In the genomic region with DNA sequence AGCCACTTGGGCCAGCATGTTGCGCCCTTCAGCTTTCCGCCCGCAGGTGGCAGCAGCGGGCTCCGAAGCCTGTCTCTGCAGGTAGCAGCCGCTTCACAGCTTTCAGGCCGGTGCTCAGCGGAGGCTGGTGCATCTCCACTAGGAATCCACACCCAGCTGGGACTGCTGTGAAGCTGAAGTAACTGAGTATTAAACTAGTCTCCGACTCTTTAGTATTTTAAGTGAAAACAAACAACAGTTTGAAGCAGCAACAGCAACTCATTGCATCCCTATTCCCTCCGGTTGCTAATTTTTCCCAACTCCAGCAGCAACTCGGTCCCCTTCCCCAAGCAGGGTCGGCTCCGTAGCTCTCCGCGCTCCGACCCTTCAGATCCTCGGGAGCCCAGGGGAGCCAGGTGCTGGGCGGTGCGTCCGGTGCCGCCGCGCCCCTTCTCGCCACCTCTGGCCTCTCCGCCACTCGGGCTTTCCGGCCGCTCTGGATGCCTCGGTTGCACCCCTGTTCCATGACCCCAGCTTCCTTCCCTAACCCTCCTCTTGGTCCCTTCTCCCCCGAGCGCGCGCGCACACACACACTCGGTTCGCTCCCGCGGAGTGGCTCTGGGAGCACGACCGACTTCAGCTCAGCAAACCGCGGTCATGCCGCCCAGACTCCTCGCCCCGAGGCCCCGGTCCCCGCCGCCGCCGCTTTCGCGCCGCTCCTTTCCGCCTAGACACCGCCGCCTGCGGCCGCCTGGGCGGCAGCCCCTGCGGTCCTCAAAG, we compare ENCODE assay signal across 8 cellular contexts. TPM values are rescaled to one million over a fixed set of nuclear protein-coding genes. Genes with fewer than 3 reads are reported as not detected.
DNase-seq lines count a peak whose midpoint lies in the region; ATAC-seq and TF ChIP-seq lines count a peak whose summit lies in the region.

No MANE protein-coding gene starts in this region.

- H3K4me1 ChIP-seq in neutrophil (ENCODE audit: control insufficient read depth in 1 of 2, insufficient read depth in 1 of 2, low read depth in 1 of 2, low read length in 1 of 2) (peaks cover 12 to 16% of the 10 kb centered on the region in 2 experiments), thoracic aorta (ENCODE audit: control insufficient read depth in 1 of 2, low read depth in 2 of 2) (peaks cover 0 to 13% of the 10 kb centered on the region in 2 donors)

- no peaks in the 10 kb centered on the region for H3K9me3 ChIP-seq in neutrophil
- no peaks in the 10 kb centered on the region for H3K9me3 ChIP-seq in thoracic aorta

- no peaks in the 10 kb centered on the region for H3K9me3 Mint-ChIP-seq in activated naive CD4-positive, alpha-beta T cell treated with anti-CD3 and anti-CD28 coated beads, Interleukin-2, amount 50 U/mL, for 24 hours

- peak overlapping the region; percentile 71 for H3K4me3 Mint-ChIP-seq in activated naive CD4-positive, alpha-beta T cell treated with anti-CD3 and anti-CD28 coated beads, Interleukin-2, amount 50 U/mL, for 24 hours

- H3K4me1 Mint-ChIP-seq in activated naive CD4-positive, alpha-beta T cell treated with anti-CD3 and anti-CD28 coated beads, Interleukin-2, amount 50 U/mL, for 24 hours = peaks cover 9% of the 10 kb centered on the region

- POLR2A ChIA-PET in RWPE1 (lab: Yijun Ruan, JAX; ENCODE audit: low non-redundant PET) = no interaction called here

- peak; percentile 93 for TF ChIP-seq CTCF in LNCaP clone FGC (IDR thresholded peaks at IDR 0.05; ENCODE audit: control insufficient read depth, extremely low read depth, insufficient read depth)
- TF ChIP-seq CTCF in RWPE1 (conservative IDR thresholded peaks at IDR 0.05; ENCODE audit: low read depth) = peak; percentile 91
- peak; percentile 53 for TF ChIP-seq CTCF in neutrophil (IDR thresholded peaks at IDR 0.05)
- TF ChIP-seq CTCF in thoracic aorta (IDR thresholded peaks at IDR 0.05) = peak; percentile 75

- CTCF ChIA-PET in RWPE1 (lab: Yijun Ruan, JAX) = interaction anchor here (0.5 to 3.4 kb wide), 22 partner anchors 11 to 996 kb away, joined by 3 to 24 read pairs (median 4); no protein-coding TSS in a partner anchor

- DNase-seq in ELR (ENCODE audit: low read depth) (peak; percentile 72), H7 (peak; percentile 80), LNCaP clone FGC (ENCODE audit: low read depth) (peak; percentile 26), RWPE1 (ENCODE audit: low spot score) (peak; percentile 81), glomerular endothelial cell (ENCODE audit: extremely low read depth, low read depth, low spot score) (peak; percentile 51), thoracic aorta (ENCODE audit: low spot score) (no peak)

- H3K27ac ChIP-seq in RWPE1 (peak overlapping the region; percentile 12; the same call in 1 of the 2 replicates), neutrophil (no peak overlapping the region), thoracic aorta (no peak overlapping the region)

- H3K36me3 ChIP-seq in H7 (replicated peaks; ENCODE audit: control insufficient read depth, insufficient read depth, low read length) (no peaks in the 10 kb centered on the region), neutrophil (no peaks in the 10 kb centered on the region), thoracic aorta (no peaks in the 10 kb centered on the region)

- H3K27me3 ChIP-seq in H7 (ENCODE audit: control insufficient read depth, insufficient read depth, low read length) (peaks cover 26% of the 10 kb centered on the region), neutrophil (peaks cover 66% of the 10 kb centered on the region), thoracic aorta (replicated peaks; ENCODE audit: insufficient read depth) (peaks cover 6% of the 10 kb centered on the region)

- no peaks in the 10 kb centered on the region for H3K36me3 Mint-ChIP-seq in activated naive CD4-positive, alpha-beta T cell treated with anti-CD3 and anti-CD28 coated beads, Interleukin-2, amount 50 U/mL, for 24 hours

- H3K4me3 ChIP-seq in H7 (ENCODE audit: insufficient read depth, low read depth, low read length) (peak overlapping the region; percentile 57), LNCaP clone FGC (ENCODE audit: low read depth, low read length) (no peak overlapping the region), neutrophil (ENCODE audit: low read depth in 1 of 2, low read length in 1 of 2) (peak overlapping the region; percentile 54 to 68), thoracic aorta (peak overlapping the region; percentile 76)

- H3K27ac Mint-ChIP-seq in activated naive CD4-positive, alpha-beta T cell treated with anti-CD3 and anti-CD28 coated beads, Interleukin-2, amount 50 U/mL, for 24 hours = no peak overlapping the region

- H3K27me3 Mint-ChIP-seq in activated naive CD4-positive, alpha-beta T cell treated with anti-CD3 and anti-CD28 coated beads, Interleukin-2, amount 50 U/mL, for 24 hours = peaks cover 39% of the 10 kb centered on the region

- peak; percentile 48 for ATAC-seq in thoracic aorta (ENCODE audit: insufficient number of reproducible peaks, low FRiP score, low read depth)

RNA-seq across cellular contexts. Expression of a gene that starts 0.8 kb away (rescaled TPM):
- 1.1 and 1.8 TPM in 2 replicates for total RNA-seq in H7 (2014; rRNA removed; shearing (Covaris generic))
- total RNA-seq in glomerular endothelial cell = 0.06 TPM in 1 of 2 replicates, not detected in the other
- total RNA-seq in thoracic aorta = under 1 TPM in 1 of 2 donors, not detected in 1; 0.28 TPM
